2 cellular contexts compared by ENCODE assay signal in the genomic region with DNA sequence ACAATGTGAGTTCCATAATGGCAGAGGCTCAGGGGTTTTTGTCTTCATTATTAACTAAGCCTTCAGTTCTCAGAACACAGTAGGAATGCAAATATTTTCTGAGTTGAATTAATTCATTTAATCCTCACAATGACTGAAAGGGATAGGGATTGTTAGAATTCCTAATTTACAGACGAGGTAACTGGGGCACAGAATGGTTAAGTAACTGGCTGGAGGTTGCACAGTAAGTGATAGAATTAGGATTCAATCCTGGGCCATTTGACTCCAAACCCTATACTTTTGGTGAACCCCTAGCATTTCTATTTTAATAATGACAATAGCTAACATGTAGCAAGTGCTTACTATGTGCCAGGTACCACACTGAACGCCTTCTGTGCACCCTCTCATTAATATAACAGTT.
A peak's percentile ranks its signal among the peaks of the same experiment; 100 is the strongest.
TF ChIP-seq lines count a peak whose summit lies in the region.

No MANE protein-coding gene starts in this region.

TF ChIP-seq in HEK293, 187 proteins besides CTCF, POLR2A, EP300 and RAD21:
- TF ChIP-seq ZNF768 (tag by site-specific recombination; IDR thresholded peaks at IDR 0.05) (peak; percentile 64; the same call in 1 of the 2 replicates), MZF1 (tag by site-specific recombination; IDR thresholded peaks at IDR 0.05; ENCODE audit: borderline replicate concordance) (no peak)

TF ChIP-seq in K562, 482 proteins besides CTCF, POLR2A, EP300 and RAD21:
- no peak for TF ChIP-seq ZNF740 (CRISPR knock-in tag; IDR thresholded peaks at IDR 0.05)
- TF ChIP-seq ZNF740 (tag; IDR thresholded peaks at IDR 0.05): no peak
- peak; percentile 58 for TF ChIP-seq ZFP36 (IDR thresholded peaks at IDR 0.05; ENCODE audit: low read depth, low read length, partially characterized antibody)
- TF ChIP-seq RBM25 (IDR thresholded peaks at IDR 0.05; ENCODE audit: low read depth, low read length, severe bottlenecking): peak; percentile 90
